In genomic region chr11:17207317-17208256, GRCh38 we compare ENCODE assay signal across 1 cellular context.
A peak's percentile ranks its signal among the peaks of the same experiment; 100 is the strongest.
TF ChIP-seq lines count a peak whose summit lies in the region.

Gene PIK3C2A, minus strand, starts transcription at chr11:17207986. Its CDS starts 38,245 bp downstream, at chr11:17169741.

TF ChIP-seq in WTC11, 78 proteins besides CTCF, POLR2A, EP300 and RAD21 (continued from another document and continues in another):
- TF ChIP-seq FOXP4 (CRISPR knock-in tag; IDR thresholded peaks at IDR 0.05) = peak; percentile 74; the same call in 1 of the 2 replicates
- TF ChIP-seq E2F5 (CRISPR knock-in tag; IDR thresholded peaks at IDR 0.05) = peak; percentile 71; the same call in 1 of the 2 replicates
- TF ChIP-seq CREB1 (CRISPR knock-in tag; IDR thresholded peaks at IDR 0.05) = 0 out of 2 replicates have a peak, but pooled peaks have one; percentile 22
- no peak for TF ChIP-seq ZNF281 (CRISPR knock-in tag; IDR thresholded peaks at IDR 0.05)
- no peak for TF ChIP-seq ZNF396 (CRISPR knock-in tag; IDR thresholded peaks at IDR 0.05; ENCODE audit: borderline replicate concordance)
- peak; percentile 93 for TF ChIP-seq SP1 (CRISPR knock-in tag; conservative IDR thresholded peaks at IDR 0.05)
- peak; percentile 81 for TF ChIP-seq MAX (CRISPR knock-in tag; IDR thresholded peaks at IDR 0.05)
- peak; percentile 82; the same call in 1 of the 2 replicates for TF ChIP-seq FOXP1 (CRISPR knock-in tag; IDR thresholded peaks at IDR 0.05; ENCODE audit: borderline replicate concordance)
- TF ChIP-seq ETV6 (CRISPR knock-in tag; IDR thresholded peaks at IDR 0.05) = peak; percentile 74; the same call in 1 of the 2 replicates
- TF ChIP-seq TP53 (CRISPR knock-in tag; IDR thresholded peaks at IDR 0.05) = peak; percentile 72; the same call in 1 of the 2 replicates
- peak; percentile 92; the same call in 1 of the 2 replicates for TF ChIP-seq HMGXB4 (CRISPR knock-in tag; IDR thresholded peaks at IDR 0.05)
- TF ChIP-seq AFF4 (CRISPR knock-in tag; IDR thresholded peaks at IDR 0.05; ENCODE audit: borderline replicate concordance) = peak; percentile 87; the same call in 1 of the 2 replicates
- TF ChIP-seq CBFB (CRISPR knock-in tag; IDR thresholded peaks at IDR 0.05; ENCODE audit: low read depth) = peak; percentile 26; the same call in 1 of the 2 replicates
- peak; percentile 85; the same call in 1 of the 2 replicates for TF ChIP-seq ARID4B (CRISPR knock-in tag; IDR thresholded peaks at IDR 0.05; ENCODE audit: borderline replicate concordance)
- no peak for TF ChIP-seq IRF2 (CRISPR knock-in tag; IDR thresholded peaks at IDR 0.05; ENCODE audit: borderline replicate concordance, low read depth)
- TF ChIP-seq PRRX2 (CRISPR knock-in tag; IDR thresholded peaks at IDR 0.05) = no peak
- 0 out of 2 replicates have a peak, but pooled peaks have one; percentile 32 for TF ChIP-seq ZNF425 (CRISPR knock-in tag; conservative IDR thresholded peaks at IDR 0.05)
- no peak for TF ChIP-seq GRHL2 (CRISPR knock-in tag; IDR thresholded peaks at IDR 0.05; ENCODE audit: insufficient replicate concordance, severe bottlenecking)
- TF ChIP-seq FOXK1 (CRISPR knock-in tag; IDR thresholded peaks at IDR 0.05) = peak; percentile 85
- no peak for TF ChIP-seq SMAD4 (CRISPR knock-in tag; IDR thresholded peaks at IDR 0.05)
- TF ChIP-seq NFE2L1 (CRISPR knock-in tag; IDR thresholded peaks at IDR 0.05) = no peak
- TF ChIP-seq SOX15 (CRISPR knock-in tag; IDR thresholded peaks at IDR 0.05) = no peak
- TF ChIP-seq AR (CRISPR knock-in tag; IDR thresholded peaks at IDR 0.05) = peak; percentile 88; the same call in 1 of the 2 replicates
- 0 out of 2 replicates have a peak, but pooled peaks have one; percentile 26 for TF ChIP-seq PREB (CRISPR knock-in tag; IDR thresholded peaks at IDR 0.05; ENCODE audit: borderline replicate concordance)
